34 cellular contexts compared by ENCODE assay signal in the genomic region with DNA sequence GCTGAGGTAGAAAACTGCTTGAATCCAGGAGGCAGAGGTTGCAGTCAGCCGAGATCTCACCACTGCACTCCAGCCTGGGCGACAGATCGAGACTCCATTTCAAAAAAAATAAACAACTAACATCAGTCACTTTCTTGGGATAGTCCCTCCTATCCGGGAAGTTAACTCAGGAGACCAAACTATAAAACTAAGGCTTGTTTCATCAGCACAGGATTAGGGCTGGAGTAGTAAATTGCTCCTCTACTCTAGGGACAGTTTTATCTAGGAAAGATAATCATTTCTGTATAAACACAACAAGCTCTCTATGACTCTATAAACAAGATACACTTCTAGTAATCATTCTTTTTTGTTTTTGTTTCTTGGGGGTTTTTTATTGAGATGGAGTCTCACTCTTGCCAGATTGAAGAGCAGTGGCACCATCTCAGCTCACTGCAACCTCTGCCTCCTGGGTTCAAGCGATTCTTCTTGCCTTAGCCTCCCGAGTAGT. TPM values are rescaled to one million over a fixed set of nuclear protein-coding genes. Genes with fewer than 3 reads are reported as not detected.
"Had no signal": no experiment of that assay in that cellular context is flagged by ENCODE, and none has a peak within 500 bp of the region (broad histone marks: within the 10 kb centered on the region; RNA-seq: fewer than 3 reads in every experiment).

No MANE protein-coding gene starts in this region.

- H3K36me3 Mint-ChIP-seq: brain, WTC11 had no signal

- H3K27ac Mint-ChIP-seq: activated CD4-positive, alpha-beta memory T cell treated with anti-CD3 and anti-CD28 coated beads, Interleukin-2, amount 10 ng/mL, durations not matched to agents 7 days and 5 days; activated CD4-positive, alpha-beta T cell treated with anti-CD3 and anti-CD28 coated beads, Interleukin-2, amount 10 ng/mL, durations not matched to agents 7 days and 5 days; activated naive CD4-positive, alpha-beta T cell treated with anti-CD3 and anti-CD28 coated beads for 36 hours; activated naive CD4-positive, alpha-beta T cell treated with anti-CD3 and anti-CD28 coated beads, Interleukin-2, amount 50 U/mL, for 24 hours; activated naive CD8-positive, alpha-beta T cell treated with anti-CD3 and anti-CD28 coated beads, Interleukin-2, amount 10 ng/mL, durations not matched to agents 7 days and 5 days; activated T-helper 1 cell treated with anti-CD3 and anti-CD28 coated beads, Interleukin-12 subunit alpha, Interleukin-12 subunit beta, Interleukin-2, Interleukin-4 antibody, amounts not matched to agents 30 ng/mL and 10 ng/mL and 1 ng/mL, durations not matched to agents 14 hours and 24 hours and 36 hours; activated T-helper 2 cell treated with anti-CD3 and anti-CD28 coated beads, Interferon-gamma antibody, Interleukin-2, Interleukin-4, amounts not matched to agents 10 μg/mL and 5 μg/mL and 100 μg/mL, durations not matched to agents 14 hours and 24 hours and 36 hours; brain; WTC11 had no signal

- H3K27ac ChIP-seq: ascending aorta, breast epithelium, cardiac muscle cell, colonic mucosa, epithelial cell of prostate, esophagus squamous epithelium, gastroesophageal sphincter, heart right ventricle, VCaP had no signal

- H3K4me3 Mint-ChIP-seq: activated CD4-positive, alpha-beta memory T cell treated with anti-CD3 and anti-CD28 coated beads, Interleukin-2, amount 10 ng/mL, durations not matched to agents 7 days and 5 days; activated CD4-positive, alpha-beta T cell treated with anti-CD3 and anti-CD28 coated beads, Interleukin-2, amount 10 ng/mL, durations not matched to agents 7 days and 5 days; activated naive CD4-positive, alpha-beta T cell treated with anti-CD3 and anti-CD28 coated beads for 36 hours; activated naive CD4-positive, alpha-beta T cell treated with anti-CD3 and anti-CD28 coated beads, Interleukin-2, amount 50 U/mL, for 24 hours; activated naive CD8-positive, alpha-beta T cell treated with anti-CD3 and anti-CD28 coated beads, Interleukin-2, amount 10 ng/mL, durations not matched to agents 7 days and 5 days; activated T-helper 1 cell treated with anti-CD3 and anti-CD28 coated beads, Interleukin-12 subunit alpha, Interleukin-12 subunit beta, Interleukin-2, Interleukin-4 antibody, amounts not matched to agents 30 ng/mL and 10 ng/mL and 1 ng/mL, durations not matched to agents 14 hours and 24 hours and 36 hours; brain; WTC11 had no signal

- DNase-seq: activated CD4-positive, alpha-beta memory T cell treated with anti-CD3 and anti-CD28 coated beads, Interleukin-2, amount 10 ng/mL, durations not matched to agents 7 days and 5 days; activated CD4-positive, alpha-beta T cell treated with anti-CD3 and anti-CD28 coated beads for 1 hour; activated CD4-positive, alpha-beta T cell treated with anti-CD3 and anti-CD28 coated beads for 4 hours; activated CD4-positive, alpha-beta T cell treated with anti-CD3 and anti-CD28 coated beads, Interleukin-2, amount 10 ng/mL, durations not matched to agents 7 days and 5 days; activated CD4-positive, alpha-beta T cell treated with anti-CD3 and anti-CD28 coated beads, Interleukin-2, amount 50 U/mL, for 4 hours; activated CD8-positive, alpha-beta memory T cell treated with anti-CD3 and anti-CD28 coated beads for 24 hours; activated effector memory CD4-positive, alpha-beta T cell treated with anti-CD3 and anti-CD28 coated beads, Interleukin-2, amount 50 U/mL, for 16 hours; activated naive CD4-positive, alpha-beta T cell treated with anti-CD3 and anti-CD28 coated beads for 36 hours; activated naive CD8-positive, alpha-beta T cell treated with anti-CD3 and anti-CD28 coated beads, Interleukin-2, amount 10 ng/mL, durations not matched to agents 7 days and 5 days; activated T-cell treated with anti-CD3 and anti-CD28 coated beads, Interleukin-2, amount 50 U/mL, for 1 hour; activated T-cell treated with anti-CD3 and anti-CD28 coated beads, Interleukin-2, amount 50 U/mL, for 48 hours; central memory CD4-positive, alpha-beta T cell; cerebellar nuclear complex; colonic mucosa; effector CD8-positive, alpha-beta T cell; esophagus squamous epithelium; foreskin melanocyte; heart right ventricle; hippocampal formation; T-helper 2 cell had no signal

- H3K27me3 ChIP-seq: ascending aorta, breast epithelium, cardiac muscle cell, colonic mucosa, esophagus squamous epithelium, gastroesophageal sphincter, heart right ventricle had no signal

- H3K36me3 ChIP-seq: ascending aorta, breast epithelium, cardiac muscle cell, colonic mucosa, esophagus squamous epithelium, gastroesophageal sphincter, heart right ventricle had no signal

- H3K27me3 Mint-ChIP-seq: activated naive CD4-positive, alpha-beta T cell treated with anti-CD3 and anti-CD28 coated beads, Interleukin-2, amount 50 U/mL, for 24 hours; activated naive CD8-positive, alpha-beta T cell treated with anti-CD3 and anti-CD28 coated beads, Interleukin-2, amount 10 ng/mL, durations not matched to agents 7 days and 5 days had no signal

- H3K9me3 ChIP-seq: ascending aorta, breast epithelium, colonic mucosa, esophagus squamous epithelium, gastroesophageal sphincter, heart right ventricle had no signal

- H3K9me3 Mint-ChIP-seq: activated naive CD4-positive, alpha-beta T cell treated with anti-CD3 and anti-CD28 coated beads for 36 hours; activated naive CD4-positive, alpha-beta T cell treated with anti-CD3 and anti-CD28 coated beads, Interleukin-2, amount 50 U/mL, for 24 hours; activated naive CD8-positive, alpha-beta T cell treated with anti-CD3 and anti-CD28 coated beads, Interleukin-2, amount 10 ng/mL, durations not matched to agents 7 days and 5 days; activated T-helper 1 cell treated with anti-CD3 and anti-CD28 coated beads, Interleukin-12 subunit alpha, Interleukin-12 subunit beta, Interleukin-2, Interleukin-4 antibody, amounts not matched to agents 30 ng/mL and 10 ng/mL and 1 ng/mL, durations not matched to agents 14 hours and 24 hours and 36 hours; activated T-helper 2 cell treated with anti-CD3 and anti-CD28 coated beads, Interferon-gamma antibody, Interleukin-2, Interleukin-4, amounts not matched to agents 10 μg/mL and 5 μg/mL and 100 μg/mL, durations not matched to agents 14 hours and 24 hours and 36 hours; WTC11 had no signal

- H3K4me1 Mint-ChIP-seq: brain, WTC11 had no signal

- H3K4me3 ChIP-seq: ascending aorta, breast epithelium, cardiac muscle cell, colonic mucosa, esophagus squamous epithelium, gastroesophageal sphincter, heart right ventricle had no signal

- ATAC-seq: gastroesophageal sphincter, heart right ventricle, WTC11 had no signal

- FAIRE-seq: endometrium, endothelial cell of umbilical vein had no signal

- H3K4me1 ChIP-seq: ascending aorta, breast epithelium, colonic mucosa, esophagus squamous epithelium, gastroesophageal sphincter, heart right ventricle had no signal

RNA-seq across cellular contexts. Expression of a gene that starts 26.5 kb away (rescaled TPM):
- total RNA-seq: glomerular endothelial cell had no signal
